Comparison of ENCODE assay signal across 26 cellular contexts in the genomic region with DNA sequence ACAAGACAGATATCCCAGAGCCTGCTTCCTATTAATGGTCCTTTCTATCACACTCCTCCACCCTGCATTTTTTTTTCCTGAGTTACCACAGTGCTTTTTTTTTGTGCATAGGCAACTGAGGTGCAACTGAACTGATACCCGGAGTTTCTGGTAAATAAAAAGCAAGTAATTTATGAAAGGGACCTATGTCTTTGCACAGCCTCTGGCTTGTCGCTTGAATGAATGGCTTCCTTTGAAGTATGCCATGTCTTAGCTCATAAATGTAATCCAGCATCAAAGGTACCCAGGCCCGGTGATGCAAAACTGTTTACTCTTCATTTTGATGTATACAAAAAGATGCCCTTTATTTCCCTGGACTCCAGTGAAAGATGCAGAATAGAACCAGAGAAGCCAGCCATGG. TPM values are rescaled to one million over a fixed set of nuclear protein-coding genes. Genes with fewer than 3 reads are reported as not detected.
DNase-seq lines count a peak whose midpoint lies in the region; ATAC-seq, FAIRE-seq and TF ChIP-seq lines count a peak whose summit lies in the region.
"Had no signal": no experiment of that assay in that cellular context is flagged by ENCODE, and none has a peak within 500 bp of the region (broad histone marks: within the 10 kb centered on the region; RNA-seq: fewer than 3 reads in every experiment).

No MANE protein-coding gene starts in this region.

- H3K9me3 Mint-ChIP-seq in neural progenitor cell, result no peaks in the 10 kb centered on the region
- no peaks in the 10 kb centered on the region for H3K9me3 Mint-ChIP-seq in activated naive CD8-positive, alpha-beta T cell treated with anti-CD3 and anti-CD28 coated beads, Interleukin-2, amount 50 U/mL, for 24 hours
- H3K9me3 Mint-ChIP-seq: CD14-positive monocyte; CD8-positive, alpha-beta memory T cell had no signal

- H3K4me3 ChIP-seq in H1 (ENCODE audit: extremely low read depth in 1 of 4, insufficient read depth in 2 of 4, low read depth in 3 of 4, low read length in 4 of 4), result peak overlapping the region in 1 of 4 experiments; percentile 48; a peak in 1 of 8 replicates
- H3K4me3 ChIP-seq in neural progenitor cell, result no peak overlapping the region
- H3K4me3 ChIP-seq: BLaER1, GM12878 had no signal

- WGBS in H1 (ENCODE audit: extremely low coverage in 1 of 2, insufficient coverage in 1 of 2, insufficient read length in 1 of 2, insufficient replicate concordance in 2 of 2, low coverage in 1 of 2, low lambda C conversion rate in 2 of 2, missing lambda C conversion rate in 1 of 2), 2 experiments, result 42% methylated on average over 3 of the region's 3 CpGs; no CpG with 5 or more reads in 1 of the 2 experiments

- H4K5ac ChIP-seq in H1 (ENCODE audit: insufficient read length, low read depth, low read length), result no peak overlapping the region

- H3K27me3 Mint-ChIP-seq in neural progenitor cell (ENCODE audit: insufficient read depth, low read depth), result peaks cover 75% of the 10 kb centered on the region
- H3K27me3 Mint-ChIP-seq in activated naive CD8-positive, alpha-beta T cell treated with anti-CD3 and anti-CD28 coated beads, Interleukin-2, amount 50 U/mL, for 24 hours, result peaks cover 83% of the 10 kb centered on the region

- H3K9ac ChIP-seq in H1 (replicated peaks in 1 of 4; ENCODE audit: extremely low read depth in 1 of 4, low read depth in 3 of 4, low read length in 3 of 4) (no peak overlapping the region), neural progenitor cell (no peak overlapping the region)
- H3K9ac ChIP-seq: BLaER1 had no signal

- H3K4me2 ChIP-seq in H1 (ENCODE audit: insufficient read depth in 1 of 2, low read depth in 2 of 2, low read length in 2 of 2) (0 out of 4 replicates have a peak overlapping the region, but pooled peaks of 1 of the 2 experiments have one; percentile 75), neural progenitor cell (peak overlapping the region; percentile 81)
- H3K4me2 ChIP-seq: BLaER1 had no signal

- H2BK5ac ChIP-seq in H1 (ENCODE audit: low read depth, low read length), result no peak overlapping the region

- peaks cover 5 to 7% of the 10 kb centered on the region in 2 experiments for H4K20me1 ChIP-seq in H1 (replicated peaks in 1 of 2; ENCODE audit: control insufficient read depth in 1 of 2, insufficient read depth in 2 of 2, low read length in 2 of 2)
- peaks cover 55% of the 10 kb centered on the region for H4K20me1 ChIP-seq in neural progenitor cell (ENCODE audit: low read depth)

- POLR2A ChIA-PET in H1 (lab: Charles Lee; ENCODE audit: partially characterized antibody) (no interaction called here), GM10248 (lab: Yijun Ruan, JAX) (no interaction called here)

- no peak overlapping the region for H4K91ac ChIP-seq in H1 (replicated peaks; ENCODE audit: insufficient read length, low read length)

- no peak overlapping the region for H3K23ac ChIP-seq in H1 (ENCODE audit: insufficient read length)

- H3K4me3 Mint-ChIP-seq in neural progenitor cell, result no peak overlapping the region
- H3K4me3 Mint-ChIP-seq in activated naive CD8-positive, alpha-beta T cell treated with anti-CD3 and anti-CD28 coated beads, Interleukin-2, amount 50 U/mL, for 24 hours, result no peak overlapping the region
- H3K4me3 Mint-ChIP-seq: CD4-positive, alpha-beta memory T cell; CD4-positive, CD25-positive, alpha-beta regulatory T cell; CD8-positive, alpha-beta memory T cell had no signal

- H2BK20ac ChIP-seq in H1 (ENCODE audit: low read length), result no peak overlapping the region

- peak; percentile 93 for DNase-seq in SW480 (ENCODE audit: low spot score)
- no peak for DNase-seq in H1 (ENCODE audit: low read depth in 1 of 2, low spot score in 2 of 2)
- DNase-seq in neural progenitor cell (ENCODE audit: low spot score), result no peak
- no peak for DNase-seq in GM10248 (ENCODE audit: extremely low spot score)
- no peak for DNase-seq in HT-29 (ENCODE audit: low spot score)
- DNase-seq in activated naive CD8-positive, alpha-beta T cell treated with anti-CD3 and anti-CD28 coated beads, Interleukin-2, amount 50 U/mL, for 24 hours, result no peak
- no peak for DNase-seq in D721Med (ENCODE audit: insufficient read length, low spot score)
- DNase-seq: 8988T; ACHN; BE2C; C1 segment of cervical spinal cord; CD4-positive, alpha-beta memory T cell; CD4-positive, CD25-positive, alpha-beta regulatory T cell; CD8-positive, alpha-beta memory T cell; COR-L47; DMS79 treated with DMSO at 0.1 percent for 48 hours; GF-D8 had no signal

- no peak for TF ChIP-seq POLR2A in H1 (IDR thresholded peaks at IDR 0.05; ENCODE audit: control extremely low read depth in 1 of 2, low read depth in 2 of 2, low read length in 2 of 2)

- H3K4ac ChIP-seq in H1 (replicated peaks; ENCODE audit: insufficient read length, low read depth, low read length), result no peak overlapping the region

- no peak overlapping the region for H2BK120ac ChIP-seq in H1 (replicated peaks; ENCODE audit: low read depth, low read length)

- H3K18ac ChIP-seq in H1 (ENCODE audit: extremely low read depth, low read length), result no peak overlapping the region; the same call in 1 of the 2 replicates

- H2AFZ ChIP-seq in H1 (ENCODE audit: low read length), result no peak overlapping the region
- H2AFZ ChIP-seq in neural progenitor cell (replicated peaks), result no peak overlapping the region

- H3K79me2 ChIP-seq in H1 (ENCODE audit: control insufficient read depth in 1 of 2, insufficient read depth in 2 of 2, low read length in 2 of 2), result no peaks in the 10 kb centered on the region
- H3K79me2 ChIP-seq in neural progenitor cell (ENCODE audit: low read depth), result no peaks in the 10 kb centered on the region

- no peak overlapping the region for H3K14ac ChIP-seq in H1 (ENCODE audit: insufficient read length)

- H2BK12ac ChIP-seq in H1 (ENCODE audit: low read depth, low read length), result 0 out of 2 replicates have a peak overlapping the region, but pooled peaks have one; percentile 35

- no peak for TF ChIP-seq RAD21 in H1 (IDR thresholded peaks at IDR 0.05 in 1 of 2, conservative IDR thresholded peaks at IDR 0.05 in 1 of 2; ENCODE audit: low read depth in 2 of 2, low read length in 2 of 2)

- H3K23me2 ChIP-seq in H1 (ENCODE audit: low read depth, low read length), result no peaks in the 10 kb centered on the region; the same call in 1 of the 2 replicates

- no peak overlapping the region for H2BK15ac ChIP-seq in H1 (ENCODE audit: low read length)

- H3K36me3 ChIP-seq in H1 (ENCODE audit: control insufficient read depth in 2 of 4, insufficient read depth in 4 of 4, low read length in 3 of 4), result no peaks in the 10 kb centered on the region
- H3K36me3 ChIP-seq in neural progenitor cell, result no peaks in the 10 kb centered on the region
- H3K36me3 ChIP-seq: BE2C, BLaER1 had no signal

- no peak for FAIRE-seq in H1 (lab: Jason Lieb, UNC)
- no peak for FAIRE-seq in D721Med (lab: Jason Lieb, UNC)
- FAIRE-seq: A204.1, G401.6, GM12878, GM12892, GM18507 had no signal

- H2AK5ac ChIP-seq in H1 (ENCODE audit: low read depth, low read length), result no peak overlapping the region

- CTCF ChIA-PET in H1 (lab: Charles Lee; ENCODE audit: partially characterized antibody) (interaction anchor here (0.6 to 14.6 kb wide), 15 partner anchors 21 to 822 kb away, joined by 3 to 345 read pairs (median 22); partner anchors contain the start of genes CDX2, GSX1 and URAD), GM10248 (lab: Yijun Ruan, JAX) (interaction anchor here (1.2 to 13.3 kb wide), 8 partner anchors 16 to 836 kb away, joined by 3 to 404 read pairs (median 122); partner anchors contain the start of gene URAD)

- TF ChIP-seq CTCF in H1 (IDR thresholded peaks at IDR 0.05; ENCODE audit: control extremely low read depth in 1 of 3, insufficient read depth in 1 of 3, low read depth in 1 of 3, low read length in 3 of 3) (no peak), neural progenitor cell (IDR thresholded peaks at IDR 0.05) (no peak), GM10248 (IDR thresholded peaks at IDR 0.05; ENCODE audit: control extremely low read depth, extremely low read depth, low read depth, missing control alignments) (no peak), D721Med (IDR thresholded peaks at IDR 0.05; ENCODE audit: insufficient read depth, missing control alignments) (no peak)

- no peak overlapping the region for H3K27ac Mint-ChIP-seq in neural progenitor cell
- H3K27ac Mint-ChIP-seq in activated naive CD8-positive, alpha-beta T cell treated with anti-CD3 and anti-CD28 coated beads, Interleukin-2, amount 50 U/mL, for 24 hours, result no peak overlapping the region
- H3K27ac Mint-ChIP-seq: CD14-positive monocyte; CD4-positive, CD25-positive, alpha-beta regulatory T cell; CD8-positive, alpha-beta memory T cell had no signal

- no peak overlapping the region for H3K56ac ChIP-seq in H1 (replicated peaks; ENCODE audit: insufficient read length, low read depth, low read length)

- TF ChIP-seq EP300 in H1 (IDR thresholded peaks at IDR 0.05; ENCODE audit: borderline replicate concordance in 1 of 2, low read depth in 2 of 2, low read length in 2 of 2), result no peak

- H3K4me1 Mint-ChIP-seq in neural progenitor cell, result no peaks in the 10 kb centered on the region
- H3K4me1 Mint-ChIP-seq in activated naive CD8-positive, alpha-beta T cell treated with anti-CD3 and anti-CD28 coated beads, Interleukin-2, amount 50 U/mL, for 24 hours, result no peaks in the 10 kb centered on the region

- no peaks in the 10 kb centered on the region for H3K9me3 ChIP-seq in H1 (ENCODE audit: insufficient read depth in 2 of 2, low read depth in 1 of 2, low read length in 1 of 2)
- H3K9me3 ChIP-seq in neural progenitor cell (ENCODE audit: low read depth), result no peaks in the 10 kb centered on the region
- H3K9me3 ChIP-seq: BE2C, BLaER1 had no signal

- H3K4me1 ChIP-seq in H1 (replicated peaks in 1 of 4; ENCODE audit: control insufficient read depth in 3 of 4, insufficient read depth in 4 of 4, low read length in 3 of 4) (peaks cover 17 to 32% (median 27%) of the 10 kb centered on the region in 4 experiments; a peak in 6 of 7 replicates), neural progenitor cell (peaks cover 53% of the 10 kb centered on the region)
- H3K4me1 ChIP-seq: BE2C, BLaER1 had no signal

- H3K36me3 Mint-ChIP-seq in neural progenitor cell, result no peaks in the 10 kb centered on the region
- no peaks in the 10 kb centered on the region for H3K36me3 Mint-ChIP-seq in activated naive CD8-positive, alpha-beta T cell treated with anti-CD3 and anti-CD28 coated beads, Interleukin-2, amount 50 U/mL, for 24 hours (ENCODE audit: low read depth)
- H3K36me3 Mint-ChIP-seq: CD14-positive monocyte; CD4-positive, alpha-beta memory T cell; CD4-positive, CD25-positive, alpha-beta regulatory T cell; CD8-positive, alpha-beta memory T cell had no signal

- H4K8ac ChIP-seq in H1 (ENCODE audit: extremely low read depth, insufficient read depth, low read length), result no peak overlapping the region

- no peak for ATAC-seq in activated naive CD8-positive, alpha-beta T cell treated with anti-CD3 and anti-CD28 coated beads, Interleukin-2, amount 50 U/mL, for 24 hours
- ATAC-seq: GM12878 had no signal

- H3K79me1 ChIP-seq in H1 (ENCODE audit: low read depth, low read length), result no peaks in the 10 kb centered on the region

- peaks cover 42% of the 10 kb centered on the region for H3F3A ChIP-seq in neural progenitor cell (ENCODE audit: low read depth)

- H3K27me3 ChIP-seq in H1 (replicated peaks in 1 of 4; ENCODE audit: control insufficient read depth in 3 of 4, extremely low read depth in 1 of 4, insufficient read depth in 3 of 4, low read length in 3 of 4), result peaks cover 63 to 98% (median 87%) of the 10 kb centered on the region in 4 experiments
- peaks cover 100% of the 10 kb centered on the region for H3K27me3 ChIP-seq in neural progenitor cell

- H3K27ac ChIP-seq in H1 (ENCODE audit: low read depth, low read length), result no peak overlapping the region
- no peak overlapping the region for H3K27ac ChIP-seq in neural progenitor cell
- H3K27ac ChIP-seq: BLaER1 had no signal

RNA-seq across cellular contexts. Expression of gene GSX1, which starts 31.8 kb away (rescaled TPM):
- not detected in 2 replicates for total RNA-seq in H1 (2021; fragmentation: NEBNext Ultra II Directional; extraction: Animal tissue kit (Norgen Biotek cat#: 25700))
- polyA plus RNA-seq in H1 (2011; rRNA removed), result 0.08 TPM in 1 of 2 replicates, not detected in the other
- not detected for polyA plus RNA-seq in H1 (2011; cell fraction: cytosol; rRNA removed)
- polyA plus RNA-seq in H1 (2011; cell fraction: nucleus; rRNA removed), result not detected
- polyA plus RNA-seq in H1 (2012, experiment 1 of 2), result not detected in 4 replicates
- not detected for polyA plus RNA-seq in H1 (2012, experiment 2 of 2)
- polyA plus RNA-seq in H1 (2013, experiment 1 of 2), result not detected
- polyA plus RNA-seq in H1 (2013, experiment 2 of 2), result not detected
- polyA minus RNA-seq in H1 (2011; rRNA and poly(A)+ RNA removed), result not detected in 2 replicates
- polyA minus RNA-seq in H1 (2011; cell fraction: cytosol; rRNA and poly(A)+ RNA removed), result not detected
- not detected for polyA minus RNA-seq in H1 (2011; cell fraction: nucleus; rRNA and poly(A)+ RNA removed)
- total RNA-seq in neural progenitor cell (ENCODE audit: low replicate concordance), result not detected in 2 replicates
- total RNA-seq in HT-29 (2014; rRNA removed; shearing (Covaris generic)), result not detected in 2 replicates
- total RNA-seq: A673; CD4-positive, alpha-beta memory T cell; CD4-positive, CD25-positive, alpha-beta regulatory T cell; CD8-positive, alpha-beta memory T cell; GM12878 had no signal
- polyA plus RNA-seq: AG04450; CD14-positive monocyte; CD4-positive, alpha-beta memory T cell; CD4-positive, CD25-positive, alpha-beta regulatory T cell; CD8-positive, alpha-beta memory T cell; GM12878 had no signal
